Comparison of ENCODE assay signal across 26 cellular contexts in genomic region chr15:69931159-69931558, GRCh38.
"Had no signal": no experiment of that assay in that cellular context is flagged by ENCODE, and none has a peak within 500 bp of the region (broad histone marks: within the 10 kb centered on the region; RNA-seq: fewer than 3 reads in every experiment).

No MANE protein-coding gene starts in this region.

- DNase-seq: activated CD4-positive, alpha-beta memory T cell treated with anti-CD3 and anti-CD28 coated beads, Interleukin-2, amount 10 ng/mL, durations not matched to agents 7 days and 5 days; activated CD4-positive, alpha-beta T cell treated with anti-CD3 and anti-CD28 coated beads for 1 hour; activated CD4-positive, alpha-beta T cell treated with anti-CD3 and anti-CD28 coated beads, Interleukin-2, amount 10 ng/mL, durations not matched to agents 7 days and 5 days; activated naive CD4-positive, alpha-beta T cell; activated T-cell treated with anti-CD3 and anti-CD28 coated beads, Interleukin-2, amount 50 U/mL, for 48 hours; endodermal cell; foreskin keratinocyte; islet precursor cell; natural killer cell; occipital lobe; posterior cingulate gyrus; SK-N-SH; stimulated activated CD4-positive, alpha-beta T cell treated with anti-CD3 and anti-CD28 coated beads, Interleukin-15, amount 100 ng/mL, for 24 hours; stimulated activated naive B cell treated with anti-CD40 and anti-IgM and Interleukin-4, amounts not matched to agents 10 μg/mL and 1 μg/mL and 100 μg/mL, for 72 hours; T-helper 17 cell; T1000 had no signal

- H3K27me3 ChIP-seq: breast epithelium, neural progenitor cell, tibial nerve had no signal

- H3K4me3 Mint-ChIP-seq: activated CD4-positive, alpha-beta memory T cell treated with anti-CD3 and anti-CD28 coated beads, Interleukin-2, amount 10 ng/mL, durations not matched to agents 7 days and 5 days; activated CD4-positive, alpha-beta T cell treated with anti-CD3 and anti-CD28 coated beads, Interleukin-2, amount 10 ng/mL, durations not matched to agents 7 days and 5 days; central memory CD8-positive, alpha-beta T cell; dendritic cell treated with granulocyte-macrophage colony-stimulating factor and Interleukin-4, amounts not matched to agents 40 ng/mL and 50 ng/mL, for 4 days; endodermal cell; mesothelial cell of epicardium; natural killer cell; neural progenitor cell; stimulated activated naive B cell treated with anti-CD40 and anti-IgM and Interleukin-4, amounts not matched to agents 10 μg/mL and 1 μg/mL and 100 μg/mL, for 72 hours; T-helper 17 cell had no signal

- H3K4me1 ChIP-seq: breast epithelium, foreskin keratinocyte, neural progenitor cell, tibial nerve had no signal

- H3K4me3 ChIP-seq: breast epithelium, neural progenitor cell, smooth muscle cell, tibial nerve had no signal

- H3K27ac Mint-ChIP-seq: activated CD4-positive, alpha-beta memory T cell treated with anti-CD3 and anti-CD28 coated beads, Interleukin-2, amount 10 ng/mL, durations not matched to agents 7 days and 5 days; activated CD4-positive, alpha-beta T cell treated with anti-CD3 and anti-CD28 coated beads, Interleukin-2, amount 10 ng/mL, durations not matched to agents 7 days and 5 days; activated naive CD4-positive, alpha-beta T cell treated with anti-CD3 and anti-CD28 coated beads, Interleukin-2, amount 50 U/mL, for 72 hours; dendritic cell treated with granulocyte-macrophage colony-stimulating factor and Interleukin-4, amounts not matched to agents 40 ng/mL and 50 ng/mL, for 4 days; endodermal cell; mesothelial cell of epicardium; natural killer cell; neural progenitor cell; stimulated activated naive B cell treated with anti-CD40 and anti-IgM and Interleukin-4, amounts not matched to agents 10 μg/mL and 1 μg/mL and 100 μg/mL, for 72 hours; T-helper 17 cell had no signal

- H3K27ac ChIP-seq: breast epithelium, foreskin keratinocyte, neural progenitor cell, tibial nerve had no signal

- H3K4me1 Mint-ChIP-seq: activated CD4-positive, alpha-beta memory T cell treated with anti-CD3 and anti-CD28 coated beads, Interleukin-2, amount 10 ng/mL, durations not matched to agents 7 days and 5 days; activated CD4-positive, alpha-beta T cell treated with anti-CD3 and anti-CD28 coated beads, Interleukin-2, amount 10 ng/mL, durations not matched to agents 7 days and 5 days; central memory CD8-positive, alpha-beta T cell; endodermal cell; mesothelial cell of epicardium; natural killer cell; neural progenitor cell; stimulated activated naive B cell treated with anti-CD40 and anti-IgM and Interleukin-4, amounts not matched to agents 10 μg/mL and 1 μg/mL and 100 μg/mL, for 72 hours; T-helper 17 cell had no signal

- H3K36me3 ChIP-seq: breast epithelium, tibial nerve had no signal

- ATAC-seq: activated naive CD4-positive, alpha-beta T cell treated with anti-CD3 and anti-CD28 coated beads, Interleukin-2, amount 50 U/mL, for 72 hours; esophagus mucosa; foreskin keratinocyte; natural killer cell; sciatic nerve; stimulated activated naive B cell treated with anti-CD40 and anti-IgM and Interleukin-4, amounts not matched to agents 10 μg/mL and 1 μg/mL and 100 μg/mL, for 72 hours; T-helper 17 cell had no signal

- H3K9me3 Mint-ChIP-seq: central memory CD8-positive, alpha-beta T cell; natural killer cell had no signal

- H3K36me3 Mint-ChIP-seq: mesothelial cell of epicardium, natural killer cell had no signal
